Comparison of ENCODE assay signal across 8 cellular contexts in the genomic region with DNA sequence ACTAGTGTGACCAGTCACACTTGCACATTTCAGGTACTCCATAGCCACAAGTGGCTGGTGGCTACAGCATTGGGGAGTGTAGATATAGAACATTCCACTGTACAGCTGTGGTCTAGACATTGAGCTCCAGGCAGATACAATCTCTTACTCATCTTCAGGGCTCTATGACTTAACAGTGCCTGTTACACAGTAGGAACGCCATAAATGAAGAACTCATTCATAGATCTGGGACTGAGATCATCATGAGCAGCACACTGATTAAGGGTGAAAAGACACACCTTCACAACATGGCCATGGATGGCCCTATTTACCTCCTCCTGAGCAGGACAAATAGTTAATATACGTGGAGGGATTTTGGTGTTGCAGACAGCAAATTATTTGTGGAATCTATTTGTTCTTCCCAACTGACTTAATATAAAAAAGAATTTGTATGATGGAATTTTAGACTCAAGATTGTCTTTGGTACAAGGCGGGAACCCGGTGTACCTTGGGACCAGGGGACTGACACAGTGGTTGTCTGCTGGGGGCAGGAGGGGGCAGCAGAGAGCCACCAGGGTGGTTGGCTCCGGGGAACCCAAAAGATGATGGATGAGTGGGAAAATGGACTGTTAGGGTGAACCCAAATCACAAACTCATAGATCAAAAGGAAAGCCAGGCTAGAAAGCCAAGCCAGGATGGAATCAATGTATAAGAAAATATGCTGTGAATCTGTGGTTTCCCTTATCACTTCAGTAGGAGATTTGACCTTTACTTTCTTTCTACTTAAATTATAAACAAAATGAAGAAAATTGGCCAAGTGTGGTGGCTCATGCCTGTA. TPM values are rescaled to one million over a fixed set of nuclear protein-coding genes. Genes with fewer than 3 reads are reported as not detected.
DNase-seq lines count a peak whose midpoint lies in the region; ATAC-seq and TF ChIP-seq lines count a peak whose summit lies in the region.

No MANE protein-coding gene starts in this region.

- ATAC-seq in lower lobe of right lung (peak; percentile 76 to 77), GM21737 (IDR thresholded peaks at IDR 0.05; ENCODE audit: unreplicated experiment) (no peak)

- no peaks in the 10 kb centered on the region for H3K4me1 ChIP-seq in lower lobe of right lung

- DNase-seq in AG20443 (ENCODE audit: low spot score) (peak; percentile 67), GM19238 (ENCODE audit: insufficient read length, low spot score) (peak; percentile 33), NCI-H187 (lab: John Stamatoyannopoulos, UW) (peak; percentile 62 to 78), coronary artery (ENCODE audit: low spot score) (no peak), lower lobe of right lung (peak; percentile 61)
- DNase-seq in activated CD4-positive, alpha-beta T cell treated with anti-CD3 and anti-CD28 coated beads for 24 hours (ENCODE audit: low read depth in 2 of 2), result peak; percentile 49 to 51
- DNase-seq in stimulated activated CD8-positive, alpha-beta memory T cell treated with anti-CD3 and anti-CD28 coated beads, Interleukin-2, amount 100 ng/mL, for 1 hour (ENCODE audit: low read depth in 2 of 2), result peak; percentile 4 to 25

- intact Hi-C loops in lower lobe of right lung (cut with DNase I), result no loop called here

- no peak overlapping the region for H3K27ac ChIP-seq in coronary artery
- H3K27ac ChIP-seq in lower lobe of right lung, result no peak overlapping the region

- H3K4me3 ChIP-seq in coronary artery, result no peak overlapping the region
- H3K4me3 ChIP-seq in lower lobe of right lung, result no peak overlapping the region

- H3K9me3 ChIP-seq in lower lobe of right lung, result no peaks in the 10 kb centered on the region

- no peaks in the 10 kb centered on the region for H3K36me3 ChIP-seq in lower lobe of right lung

- peak; percentile 42 for TF ChIP-seq CTCF in coronary artery (IDR thresholded peaks at IDR 0.05)
- TF ChIP-seq CTCF in lower lobe of right lung (IDR thresholded peaks at IDR 0.05), result peak; percentile 80

- H3K27me3 ChIP-seq in lower lobe of right lung (ENCODE audit: low read depth), result no peaks in the 10 kb centered on the region

RNA-seq across cellular contexts. Expression of gene CPA2, which starts 24.3 kb away (rescaled TPM):
- total RNA-seq in lower lobe of right lung, result not detected

RNA-seq across cellular contexts. Expression of gene SSMEM1, which starts 34.7 kb away (rescaled TPM):
- not detected for total RNA-seq in lower lobe of right lung

RNA-seq across cellular contexts. Expression of gene TMEM209, which starts 37.2 kb away (rescaled TPM):
- 21.7 TPM for total RNA-seq in lower lobe of right lung

RNA-seq across cellular contexts. Expression of gene CPA4, which starts 50.6 kb away (rescaled TPM):
- not detected for total RNA-seq in lower lobe of right lung
